In the genomic region with DNA sequence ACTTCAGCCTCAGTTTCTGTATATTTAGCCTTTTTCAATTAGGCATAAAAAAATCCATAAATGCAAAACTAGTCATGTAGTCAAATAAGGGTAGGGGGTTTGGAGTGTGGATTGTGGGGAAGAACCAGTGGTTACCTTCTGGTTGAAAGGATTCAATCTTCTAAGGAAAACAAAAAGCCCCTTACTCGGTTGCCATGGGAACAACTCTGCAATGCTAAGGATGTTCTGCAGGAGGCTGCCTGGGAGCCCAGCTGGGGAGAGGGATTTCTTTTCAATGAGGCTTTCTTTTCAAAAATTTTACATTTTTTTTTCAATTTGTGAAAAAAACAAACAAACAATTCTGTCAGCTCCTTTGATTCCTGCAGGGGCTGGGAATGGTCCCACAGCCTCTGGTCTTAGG, we compare ENCODE assay signal across 15 cellular contexts.
"Had no signal": no experiment of that assay in that cellular context is flagged by ENCODE, and none has a peak within 500 bp of the region (broad histone marks: within the 10 kb centered on the region; RNA-seq: fewer than 3 reads in every experiment).

No MANE protein-coding gene starts in this region.

- H3K27ac ChIP-seq: psoas muscle, sigmoid colon had no signal

- H3K36me3 ChIP-seq: sigmoid colon had no signal

- H3K4me1 Mint-ChIP-seq: central memory CD8-positive, alpha-beta T cell had no signal

- H3K4me3 ChIP-seq: psoas muscle, sigmoid colon had no signal

- ATAC-seq: activated T-cell treated with anti-CD3 and anti-CD28 coated beads, Interleukin-2, amount 50 U/mL, for 4 hours; effector memory CD8-positive, alpha-beta T cell had no signal

- H3K4me3 Mint-ChIP-seq: activated CD4-positive, alpha-beta memory T cell treated with anti-CD3 and anti-CD28 coated beads for 36 hours; activated naive CD8-positive, alpha-beta T cell; activated T-cell treated with anti-CD3 and anti-CD28 coated beads, Interleukin-2, amount 50 U/mL, for 4 hours; brain; central memory CD8-positive, alpha-beta T cell; effector memory CD8-positive, alpha-beta T cell had no signal

- H3K27me3 ChIP-seq: sigmoid colon had no signal

- H3K4me1 ChIP-seq: sigmoid colon had no signal

- H3K9me3 ChIP-seq: psoas muscle, sigmoid colon had no signal

- H3K27ac Mint-ChIP-seq: activated CD4-positive, alpha-beta memory T cell treated with anti-CD3 and anti-CD28 coated beads for 36 hours; activated naive CD8-positive, alpha-beta T cell; effector memory CD8-positive, alpha-beta T cell had no signal

- DNase-seq: activated CD4-positive, alpha-beta memory T cell treated with anti-CD3 and anti-CD28 coated beads for 36 hours; activated CD4-positive, alpha-beta T cell treated with anti-CD3 and anti-CD28 coated beads for 1 hour; activated gamma-delta T cell; activated T-cell treated with anti-CD3 and anti-CD28 coated beads, Interleukin-2, amount 50 U/mL, for 4 hours; cortex of kidney; effector memory CD8-positive, alpha-beta T cell; kidney; psoas muscle; sigmoid colon; stimulated activated CD4-positive, alpha-beta T cell treated with anti-CD3 and anti-CD28 coated beads, Interleukin-12 subunit alpha, Interleukin-12 subunit beta, amount 100 ng/mL, for 4 hours; stimulated activated naive CD4-positive, alpha-beta T cell treated with Interleukin-2 at 50 U/mL for 16 hours; trophoblast cell had no signal

- H3K36me3 Mint-ChIP-seq: activated CD4-positive, alpha-beta memory T cell treated with anti-CD3 and anti-CD28 coated beads for 36 hours; activated naive CD8-positive, alpha-beta T cell; brain had no signal

- H3K9me3 Mint-ChIP-seq: activated CD4-positive, alpha-beta memory T cell treated with anti-CD3 and anti-CD28 coated beads for 36 hours; activated T-cell treated with anti-CD3 and anti-CD28 coated beads, Interleukin-2, amount 50 U/mL, for 4 hours; brain; central memory CD8-positive, alpha-beta T cell; effector memory CD8-positive, alpha-beta T cell had no signal
